17 cellular contexts compared by ENCODE assay signal in the genomic region with DNA sequence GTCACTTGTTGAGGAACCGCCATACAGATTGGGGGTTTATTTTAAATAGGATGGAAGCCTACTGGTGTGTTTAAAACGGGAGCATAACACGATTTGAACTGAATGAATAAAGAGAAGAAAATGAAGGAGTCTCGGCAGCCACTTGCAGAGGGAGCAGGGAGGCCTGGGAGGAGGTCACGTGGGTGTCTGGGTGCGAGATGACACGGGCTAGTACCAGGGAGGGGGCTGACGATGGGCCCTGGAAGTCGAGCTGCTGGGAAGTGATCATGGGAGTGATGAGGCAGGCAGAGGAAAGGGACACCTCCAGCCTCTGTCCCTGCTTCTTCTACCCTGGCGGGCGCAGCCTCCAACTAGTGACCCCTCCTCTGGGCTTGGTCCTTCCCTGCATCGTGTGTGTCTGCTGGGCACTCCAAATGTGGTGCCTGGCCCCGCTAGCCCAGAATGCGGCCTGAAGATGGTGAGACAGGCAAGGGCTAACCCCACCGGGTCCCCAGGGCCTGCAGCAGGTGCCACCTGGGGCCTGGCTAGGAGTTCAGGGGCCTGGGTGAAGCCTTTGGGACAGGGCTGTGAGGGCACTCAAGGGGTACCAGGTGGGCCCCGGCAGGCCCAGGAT.
"Had no signal": no experiment of that assay in that cellular context is flagged by ENCODE, and none has a peak within 500 bp of the region (broad histone marks: within the 10 kb centered on the region; RNA-seq: fewer than 3 reads in every experiment).

No MANE protein-coding gene starts in this region.

- ATAC-seq: left lung, pancreas had no signal

- H3K4me1 ChIP-seq: ascending aorta, pancreas, sigmoid colon, thyroid gland had no signal

- DNase-seq: activated CD4-positive, alpha-beta T cell treated with anti-CD3 and anti-CD28 coated beads, Interleukin-2, amount 10 ng/mL, durations not matched to agents 24 days and 14 days; activated CD8-positive, alpha-beta memory T cell treated with anti-CD3 and anti-CD28 coated beads, Interleukin-2, amount 50 U/mL, for 4 hours; activated effector memory CD4-positive, alpha-beta T cell treated with anti-CD3 and anti-CD28 coated beads, Interleukin-2, amount 50 U/mL, for 16 hours; activated naive CD4-positive, alpha-beta T cell treated with anti-CD3 and anti-CD28 coated beads, Interleukin-2, amount 50 U/mL, for 16 hours; activated T-cell treated with anti-CD3 and anti-CD28 coated beads, Interleukin-2, amount 50 U/mL, for 48 hours; effector memory CD4-positive, alpha-beta T cell; left lung; naive B cell; pancreas; sigmoid colon; stimulated activated CD4-positive, alpha-beta T cell treated with anti-CD3 and anti-CD28 coated beads, Interleukin-4, amount 100 ng/mL, for 24 hours; T-helper 1 cell; T1000; thyroid gland had no signal

- H3K4me3 ChIP-seq: ascending aorta, left lung, pancreas, sigmoid colon, thyroid gland had no signal

- H3K9me3 ChIP-seq: ascending aorta, left lung, pancreas, sigmoid colon, thyroid gland had no signal

- H3K9me3 Mint-ChIP-seq: activated CD4-positive, alpha-beta T cell treated with anti-CD3 and anti-CD28 coated beads, Interleukin-2, amount 10 ng/mL, durations not matched to agents 24 days and 14 days; dendritic cell treated with granulocyte-macrophage colony-stimulating factor and Interleukin-4, amounts not matched to agents 40 ng/mL and 50 ng/mL, for 4 days; stimulated activated memory B cell treated with anti-CD40 and anti-IgM and Interleukin-4, amounts not matched to agents 10 μg/mL and 1 μg/mL and 100 μg/mL, for 72 hours had no signal

- H3K27me3 ChIP-seq: ascending aorta, left lung, pancreas, sigmoid colon, thyroid gland had no signal

- H3K27ac ChIP-seq: ascending aorta, left lung, pancreas, sigmoid colon, thyroid gland had no signal

- H3K36me3 ChIP-seq: left lung, pancreas, thyroid gland had no signal

- H3K27ac Mint-ChIP-seq: activated CD4-positive, alpha-beta T cell treated with anti-CD3 and anti-CD28 coated beads, Interleukin-2, amount 10 ng/mL, durations not matched to agents 24 days and 14 days; dendritic cell treated with granulocyte-macrophage colony-stimulating factor and Interleukin-4, amounts not matched to agents 40 ng/mL and 50 ng/mL, for 4 days; stimulated activated memory B cell treated with anti-CD40 and anti-IgM and Interleukin-4, amounts not matched to agents 10 μg/mL and 1 μg/mL and 100 μg/mL, for 72 hours had no signal

- H3K4me3 Mint-ChIP-seq: activated CD4-positive, alpha-beta T cell treated with anti-CD3 and anti-CD28 coated beads, Interleukin-2, amount 10 ng/mL, durations not matched to agents 24 days and 14 days; dendritic cell treated with granulocyte-macrophage colony-stimulating factor and Interleukin-4, amounts not matched to agents 40 ng/mL and 50 ng/mL, for 4 days; stimulated activated memory B cell treated with anti-CD40 and anti-IgM and Interleukin-4, amounts not matched to agents 10 μg/mL and 1 μg/mL and 100 μg/mL, for 72 hours had no signal

- H3K27me3 Mint-ChIP-seq: activated CD4-positive, alpha-beta T cell treated with anti-CD3 and anti-CD28 coated beads, Interleukin-2, amount 10 ng/mL, durations not matched to agents 24 days and 14 days; dendritic cell treated with granulocyte-macrophage colony-stimulating factor and Interleukin-4, amounts not matched to agents 40 ng/mL and 50 ng/mL, for 4 days; naive B cell; stimulated activated memory B cell treated with anti-CD40 and anti-IgM and Interleukin-4, amounts not matched to agents 10 μg/mL and 1 μg/mL and 100 μg/mL, for 72 hours had no signal
